12 cellular contexts compared by ENCODE assay signal in genomic region chr1:116710326-116711060, GRCh38. TPM values are rescaled to one million over a fixed set of nuclear protein-coding genes. Genes with fewer than 3 reads are reported as not detected.
DNase-seq lines count a peak whose midpoint lies in the region; TF ChIP-seq lines count a peak whose summit lies in the region.
"Had no signal": no experiment of that assay in that cellular context is flagged by ENCODE, and none has a peak within 500 bp of the region (broad histone marks: within the 10 kb centered on the region; RNA-seq: fewer than 3 reads in every experiment).

No MANE protein-coding gene starts in this region.

- H3K27ac Mint-ChIP-seq in endothelial cell (ENCODE audit: unreplicated experiment) = no peak overlapping the region
- H3K27ac Mint-ChIP-seq: activated T-helper 2 cell treated with anti-CD3 and anti-CD28 coated beads, Interferon-gamma antibody, Interleukin-2, Interleukin-4, amounts not matched to agents 10 μg/mL and 5 μg/mL and 100 μg/mL, durations not matched to agents 14 hours and 24 hours and 36 hours; CD8-positive, alpha-beta T cell had no signal

- H3K4me1 ChIP-seq in esophagus (ENCODE audit: control insufficient read depth in 2 of 2, insufficient read depth in 2 of 2, low read length in 1 of 2) = peaks cover 5 to 6% of the 10 kb centered on the region in 2 donors

- WGBS in esophagus, 2 donors = 69 to 77% methylated on average over 3 of the region's 3 CpGs

- no peak overlapping the region for H3K4me3 Mint-ChIP-seq in endothelial cell (ENCODE audit: unreplicated experiment)
- H3K4me3 Mint-ChIP-seq: CD8-positive, alpha-beta T cell had no signal

- H3K36me3 ChIP-seq in esophagus (ENCODE audit: control insufficient read depth in 2 of 2, insufficient read depth in 2 of 2, low read length in 1 of 2) = no peaks in the 10 kb centered on the region

- no peaks in the 10 kb centered on the region for H3K36me3 Mint-ChIP-seq in endothelial cell (ENCODE audit: low read depth, unreplicated experiment)
- H3K36me3 Mint-ChIP-seq: CD8-positive, alpha-beta T cell had no signal

- no peak for TF ChIP-seq CTCF in endothelial cell (IDR thresholded peaks at IDR 0.05; ENCODE audit: unreplicated experiment)

- H3K4me1 Mint-ChIP-seq in endothelial cell (ENCODE audit: unreplicated experiment) = peaks cover 7% of the 10 kb centered on the region

- no peaks in the 10 kb centered on the region for H3K27me3 ChIP-seq in esophagus (ENCODE audit: control insufficient read depth in 1 of 2, insufficient read depth in 2 of 2, low read length in 2 of 2)

- H3K9me3 Mint-ChIP-seq in endothelial cell (ENCODE audit: unreplicated experiment) = no peaks in the 10 kb centered on the region
- H3K9me3 Mint-ChIP-seq: CD8-positive, alpha-beta T cell had no signal

- H3K4me3 ChIP-seq in esophagus (ENCODE audit: low read depth in 1 of 2, low read length in 2 of 2) = no peak overlapping the region

- DNase-seq in NCI-H1417 treated with DMSO at 0.1 percent for 48 hours (lab: John Stamatoyannopoulos, UW) = peak; percentile 7
- DNase-seq in NCI-H774 (lab: John Stamatoyannopoulos, UW) = peak; percentile 84
- peak; percentile 65 for DNase-seq in pons (ENCODE audit: low spot score)
- no peak for DNase-seq in UCSD-AML1 (lab: John Stamatoyannopoulos, UW; ENCODE audit: unreplicated experiment)
- no peak for DNase-seq in endothelial cell (ENCODE audit: low spot score)
- DNase-seq in activated CD8-positive, alpha-beta memory T cell treated with anti-CD3 and anti-CD28 coated beads, Interleukin-2, amount 50 U/mL, for 48 hours = no peak
- DNase-seq: activated CD4-positive, alpha-beta T cell treated with anti-CD3 and anti-CD28 coated beads for 4 hours; CD8-positive, alpha-beta T cell had no signal

- peak overlapping the region; percentile 19 to 45 for H3K27ac ChIP-seq in esophagus (ENCODE audit: low read depth in 2 of 2, low read length in 1 of 2)

- no peaks in the 10 kb centered on the region for H3K9me3 ChIP-seq in esophagus (ENCODE audit: control insufficient read depth in 2 of 2, insufficient read depth in 1 of 2, low read depth in 1 of 2, low read length in 1 of 2)

- peaks cover 4% of the 10 kb centered on the region for H3K27me3 Mint-ChIP-seq in endothelial cell (ENCODE audit: unreplicated experiment)

RNA-seq across cellular contexts. Expression of gene IGSF3, which starts 43.0 kb away (rescaled TPM):
- 10 to 100 TPM; 11.0 to 15.5 TPM for polyA plus RNA-seq in esophagus
- 29.4 TPM for total RNA-seq in endothelial cell (ENCODE audit: unreplicated experiment)
- total RNA-seq: CD8-positive, alpha-beta T cell had no signal

RNA-seq across cellular contexts. Expression of gene CD2, which starts 43.7 kb away (rescaled TPM):
- polyA plus RNA-seq in esophagus = 1 to 10 TPM; 4.8 to 5.4 TPM
- total RNA-seq in endothelial cell (ENCODE audit: unreplicated experiment) = not detected
- total RNA-seq: MCF 10A, renal cortical epithelial cell had no signal

Comparison
In these comparisons a context has a peak if more than half of its experiments do, and no peak if none do; other contexts are left out.
1. DNase-seq: peak in NCI-H1417 treated with DMSO at 0.1 percent for 48 hours (single experiment), NCI-H774 (single experiment) and pons (single experiment); none in UCSD-AML1 (single experiment), endothelial cell (single experiment) and activated CD8-positive, alpha-beta memory T cell treated with anti-CD3 and anti-CD28 coated beads, Interleukin-2, amount 50 U/mL, for 48 hours (single experiment).